Comparison of ENCODE assay signal across 1 cellular context in the genomic region with DNA sequence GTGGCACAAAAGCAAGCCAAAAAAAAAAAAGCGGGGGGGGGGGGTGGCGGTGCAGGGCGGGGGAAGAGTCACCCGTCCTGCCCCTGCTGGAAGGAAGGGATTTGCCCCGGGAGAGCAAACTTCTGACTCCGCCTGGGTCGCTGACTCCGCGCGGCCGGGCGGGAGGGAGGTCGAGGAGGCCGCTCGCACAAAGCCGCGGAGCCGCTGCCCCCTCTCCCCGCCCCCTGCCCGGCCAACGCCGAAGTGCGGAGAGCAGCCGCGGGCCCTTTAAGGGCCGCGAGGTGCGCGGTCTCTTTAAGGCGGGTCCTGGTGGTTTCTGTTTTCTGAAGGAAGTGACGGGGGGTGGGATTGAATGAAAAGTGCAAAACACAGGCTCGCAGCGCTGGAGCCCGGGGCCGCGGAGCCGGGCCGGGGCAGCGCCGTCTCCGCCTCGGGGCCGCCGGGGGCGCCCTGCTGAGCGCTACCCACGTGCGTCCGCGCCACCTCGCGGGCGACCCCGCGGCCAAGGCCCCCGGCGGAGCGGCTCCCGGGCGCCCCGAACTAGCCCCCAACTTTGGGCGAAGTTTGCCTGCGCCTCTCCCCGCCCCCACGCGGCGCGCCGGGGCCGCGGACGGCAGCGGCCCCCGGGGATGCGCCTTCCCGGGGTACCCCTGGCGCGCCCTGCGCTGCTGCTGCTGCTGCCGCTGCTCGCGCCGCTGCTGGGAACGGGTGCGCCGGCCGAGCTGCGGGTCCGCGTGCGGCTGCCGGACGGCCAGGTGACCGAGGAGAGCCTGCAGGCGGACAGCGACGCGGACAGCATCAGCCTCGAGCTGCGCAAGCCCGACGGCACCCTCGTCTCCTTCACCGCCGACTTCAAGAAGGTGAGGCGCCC.
TF ChIP-seq lines count a peak whose summit lies in the region.

Gene OAF, plus strand, starts transcription at position 382 of the 871 bp plus-strand sequence. Its CDS starts 248 bp downstream, at position 630.

TF ChIP-seq in HepG2, 621 proteins besides CTCF, POLR2A, EP300 and RAD21 (continued from another document and continues in another):
- TF ChIP-seq ATRX (CRISPR knock-in tag; IDR thresholded peaks at IDR 0.05; ENCODE audit: borderline replicate concordance): no peak
- no peak for TF ChIP-seq SP5 (CRISPR knock-in tag; IDR thresholded peaks at IDR 0.05; ENCODE audit: borderline replicate concordance, low read depth)
- TF ChIP-seq ZNF446 (CRISPR knock-in tag; IDR thresholded peaks at IDR 0.05): no peak
- TF ChIP-seq POLR2G (IDR thresholded peaks at IDR 0.05; ENCODE audit: low read depth, low read length): peak; percentile 75
- TF ChIP-seq ZNF644 (CRISPR knock-in tag; IDR thresholded peaks at IDR 0.05; ENCODE audit: low read depth): no peak
- peak; percentile 35; the same call in 1 of the 2 replicates for TF ChIP-seq ARID5B (CRISPR knock-in tag; IDR thresholded peaks at IDR 0.05)
- TF ChIP-seq YY1 (IDR thresholded peaks at IDR 0.05; ENCODE audit: insufficient read depth, insufficient replicate concordance, low read depth, low read length): peak; percentile 44
- TF ChIP-seq ZNF264 (CRISPR knock-in tag; IDR thresholded peaks at IDR 0.05): no peak
- TF ChIP-seq FOXA1 (IDR thresholded peaks at IDR 0.05): no peak
- no peak for TF ChIP-seq FOXA1 (CRISPR knock-in tag; IDR thresholded peaks at IDR 0.05)
- TF ChIP-seq CEBPB (IDR thresholded peaks at IDR 0.05; ENCODE audit: borderline replicate concordance, low read depth, low read length): no peak
- TF ChIP-seq TMF1 (CRISPR knock-in tag; IDR thresholded peaks at IDR 0.05; ENCODE audit: low read depth): no peak
- TF ChIP-seq ZSCAN21 (CRISPR knock-in tag; IDR thresholded peaks at IDR 0.05; ENCODE audit: borderline replicate concordance): peak; percentile 17; the same call in 1 of the 2 replicates
- TF ChIP-seq CHD2 (IDR thresholded peaks at IDR 0.05; ENCODE audit: low read depth, low read length): no peak
- no peak for TF ChIP-seq ZNF672 (CRISPR knock-in tag; IDR thresholded peaks at IDR 0.05)
- TF ChIP-seq AGO2 (optimal IDR thresholded peaks at IDR 0.05; ENCODE audit: low read depth, low read length): peak; percentile 56
- no peak for TF ChIP-seq NFE2L2 (IDR thresholded peaks at IDR 0.05; ENCODE audit: low read length)
- TF ChIP-seq ZNF275 (CRISPR knock-in tag; IDR thresholded peaks at IDR 0.05; ENCODE audit: borderline replicate concordance): no peak
- 0 out of 2 replicates have a peak, but pooled peaks have one; percentile 8 for TF ChIP-seq CENPT (CRISPR knock-in tag; IDR thresholded peaks at IDR 0.05; ENCODE audit: low read depth)
- TF ChIP-seq RCOR2 (CRISPR knock-in tag; IDR thresholded peaks at IDR 0.05): 0 out of 2 replicates have a peak, but pooled peaks have one; percentile 33
- TF ChIP-seq ZNF260 (CRISPR knock-in tag; IDR thresholded peaks at IDR 0.05; ENCODE audit: borderline replicate concordance, low read depth): no peak
- TF ChIP-seq ZNF546 (CRISPR knock-in tag; conservative IDR thresholded peaks at IDR 0.05): no peak
- TF ChIP-seq, protein P1, sequence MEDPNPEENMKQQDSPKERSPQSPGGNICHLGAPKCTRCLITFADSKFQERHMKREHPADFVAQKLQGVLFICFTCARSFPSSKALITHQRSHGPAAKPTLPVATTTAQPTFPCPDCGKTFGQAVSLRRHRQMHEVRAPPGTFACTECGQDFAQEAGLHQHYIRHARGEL (CRISPR knock-in tag; IDR thresholded peaks at IDR 0.05): no peak
- TF ChIP-seq HNRNPLL (IDR thresholded peaks at IDR 0.05; ENCODE audit: low read depth, low read length, poor library complexity, severe bottlenecking): peak; percentile 66
- no peak for TF ChIP-seq KDM5B (CRISPR knock-in tag; IDR thresholded peaks at IDR 0.05; ENCODE audit: borderline replicate concordance)
- TF ChIP-seq, protein P2, sequence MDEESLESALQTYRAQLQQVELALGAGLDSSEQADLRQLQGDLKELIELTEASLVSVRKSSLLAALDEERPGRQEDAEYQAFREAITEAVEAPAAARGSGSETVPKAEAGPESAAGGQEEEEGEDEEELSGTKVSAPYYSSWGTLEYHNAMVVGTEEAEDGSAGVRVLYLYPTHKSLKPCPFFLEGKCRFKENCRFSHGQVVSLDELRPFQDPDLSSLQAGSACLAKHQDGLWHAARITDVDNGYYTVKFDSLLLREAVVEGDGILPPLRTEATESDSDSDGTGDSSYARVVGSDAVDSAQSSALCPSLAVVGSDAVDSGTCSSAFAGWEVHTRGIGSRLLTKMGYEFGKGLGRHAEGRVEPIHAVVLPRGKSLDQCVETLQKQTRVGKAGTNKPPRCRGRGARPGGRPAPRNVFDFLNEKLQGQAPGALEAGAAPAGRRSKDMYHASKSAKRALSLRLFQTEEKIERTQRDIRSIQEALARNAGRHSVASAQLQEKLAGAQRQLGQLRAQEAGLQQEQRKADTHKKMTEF (CRISPR knock-in tag; IDR thresholded peaks at IDR 0.05): 0 out of 2 replicates have a peak, but pooled peaks have one; percentile 38
- no peak for TF ChIP-seq AHDC1 (CRISPR knock-in tag; IDR thresholded peaks at IDR 0.05; ENCODE audit: borderline replicate concordance)
- TF ChIP-seq, protein P3, sequence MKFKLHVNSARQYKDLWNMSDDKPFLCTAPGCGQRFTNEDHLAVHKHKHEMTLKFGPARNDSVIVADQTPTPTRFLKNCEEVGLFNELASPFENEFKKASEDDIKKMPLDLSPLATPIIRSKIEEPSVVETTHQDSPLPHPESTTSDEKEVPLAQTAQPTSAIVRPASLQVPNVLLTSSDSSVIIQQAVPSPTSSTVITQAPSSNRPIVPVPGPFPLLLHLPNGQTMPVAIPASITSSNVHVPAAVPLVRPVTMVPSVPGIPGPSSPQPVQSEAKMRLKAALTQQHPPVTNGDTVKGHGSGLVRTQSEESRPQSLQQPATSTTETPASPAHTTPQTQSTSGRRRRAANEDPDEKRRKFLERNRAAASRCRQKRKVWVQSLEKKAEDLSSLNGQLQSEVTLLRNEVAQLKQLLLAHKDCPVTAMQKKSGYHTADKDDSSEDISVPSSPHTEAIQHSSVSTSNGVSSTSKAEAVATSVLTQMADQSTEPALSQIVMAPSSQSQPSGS (CRISPR knock-in tag; IDR thresholded peaks at IDR 0.05): peak; percentile 42; the same call in 1 of the 2 replicates
- TF ChIP-seq TCF7 (IDR thresholded peaks at IDR 0.05; ENCODE audit: low read depth): no peak
- TF ChIP-seq SMC3 (IDR thresholded peaks at IDR 0.05; ENCODE audit: low read length): no peak
- TF ChIP-seq ATF7-NPFF (CRISPR knock-in tag; IDR thresholded peaks at IDR 0.05; ENCODE audit: low read depth): peak; percentile 26; the same call in 1 of the 2 replicates
- TF ChIP-seq CEBPG (CRISPR knock-in tag; IDR thresholded peaks at IDR 0.05): no peak
- TF ChIP-seq MAZ (IDR thresholded peaks at IDR 0.05; ENCODE audit: borderline replicate concordance, low read depth, low read length): peak; percentile 72; the same call in 1 of the 2 replicates
- TF ChIP-seq MAZ (CRISPR knock-in tag; IDR thresholded peaks at IDR 0.05; ENCODE audit: low read depth): peak; percentile 27; the same call in 1 of the 2 replicates
- peak; percentile 72 for TF ChIP-seq ZNF687 (CRISPR knock-in tag; IDR thresholded peaks at IDR 0.05)
- peak; percentile 28; the same call in 1 of the 2 replicates for TF ChIP-seq MED1 (CRISPR knock-in tag; IDR thresholded peaks at IDR 0.05)
- no peak for TF ChIP-seq MXD1 (CRISPR knock-in tag; IDR thresholded peaks at IDR 0.05)
